ENCODE assay signal across 8 cellular contexts in the genomic region with DNA sequence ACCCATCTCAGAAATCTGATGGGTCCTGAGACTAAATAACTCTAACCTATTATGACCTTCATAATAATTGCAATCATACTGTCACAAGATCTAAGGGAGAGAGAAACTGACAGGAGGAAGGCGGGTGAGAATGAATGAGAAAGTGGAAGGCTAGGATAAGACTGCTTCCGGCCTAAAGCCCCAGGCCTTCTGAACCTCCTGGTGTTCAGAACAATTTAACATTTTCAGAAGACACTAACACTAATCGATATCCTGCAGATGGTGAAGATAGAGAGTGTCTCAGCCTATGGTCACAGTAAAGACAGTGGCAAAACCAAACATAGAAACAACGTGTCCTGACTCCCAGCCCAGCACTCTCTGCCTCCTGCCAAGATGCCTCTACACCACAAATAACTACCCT. TPM values are rescaled to one million over a fixed set of nuclear protein-coding genes. Genes with fewer than 3 reads are reported as not detected.
DNase-seq lines count a peak whose midpoint lies in the region; ATAC-seq and TF ChIP-seq lines count a peak whose summit lies in the region.

No MANE protein-coding gene starts in this region.

- intact Hi-C loops in mammary epithelial cell (cut with micrococcal nuclease) = no loop called here

- peak overlapping the region; percentile 93 for H3K4me2 ChIP-seq in mammary epithelial cell (ENCODE audit: insufficient read depth, low read depth, low read length)

- in situ Hi-C loops in mammary epithelial cell (cut with MboI; ENCODE audit: low sequenced_read_pairs in 2 of 2) = no loop called here

- CTCF ChIA-PET in mammary epithelial cell (lab: Charles Lee; ENCODE audit: low non-redundant PET) = no interaction called here

- H3K36me3 ChIP-seq in ACC112 (ENCODE audit: insufficient read depth, low read length) = peaks cover 37% of the 10 kb centered on the region
- H3K36me3 ChIP-seq in HUES64 (ENCODE audit: insufficient read depth, low read length) = peaks cover 58% of the 10 kb centered on the region
- H3K36me3 ChIP-seq in mammary epithelial cell (ENCODE audit: insufficient read depth, low read length) = peaks cover 45% of the 10 kb centered on the region
- peaks cover 46% of the 10 kb centered on the region for H3K36me3 ChIP-seq in muscle layer of colon (ENCODE audit: insufficient read depth, low read length)

- peaks cover 19% of the 10 kb centered on the region for H3K4me1 ChIP-seq in ACC112 (ENCODE audit: control insufficient read depth, insufficient read depth, low read length, unreplicated experiment)
- H3K4me1 ChIP-seq in HUES64 (ENCODE audit: insufficient read depth, low read length) = 0 out of 2 replicates have a peak, but pooled peaks cover 7% of the 10 kb centered on the region
- peaks cover 17% of the 10 kb centered on the region for H3K4me1 ChIP-seq in mammary epithelial cell (ENCODE audit: insufficient read depth, low read length)
- peaks cover 16% of the 10 kb centered on the region for H3K4me1 ChIP-seq in muscle layer of colon (ENCODE audit: insufficient read depth, low read length)

- ATAC-seq in GM18907 (IDR thresholded peaks at IDR 0.05; ENCODE audit: unreplicated experiment) = no peak

- DNase-seq in mammary epithelial cell (no peak), NCI-H2107 treated with DMSO at 0.1 percent for 48 hours (lab: John Stamatoyannopoulos, UW; ENCODE audit: unreplicated experiment) (no peak), NCI-H526 (lab: John Stamatoyannopoulos, UW) (no peak), NCI-H446 treated with DMSO at 0.1 percent for 48 hours (lab: John Stamatoyannopoulos, UW) (no peak)

- H3K79me2 ChIP-seq in ACC112 (ENCODE audit: control insufficient read depth, insufficient read depth, low read length, unreplicated experiment) (peaks cover 42% of the 10 kb centered on the region), mammary epithelial cell (ENCODE audit: insufficient read depth, low read length) (peaks cover 49% of the 10 kb centered on the region)

- H3K9me3 ChIP-seq in HUES64 (ENCODE audit: insufficient read depth, low read depth, low read length) = no peaks in the 10 kb centered on the region
- no peaks in the 10 kb centered on the region for H3K9me3 ChIP-seq in mammary epithelial cell (replicated peaks; ENCODE audit: insufficient read depth, low read length)
- no peaks in the 10 kb centered on the region for H3K9me3 ChIP-seq in muscle layer of colon (ENCODE audit: low read length)

- no peak for TF ChIP-seq CTCF in mammary epithelial cell (conservative IDR thresholded peaks at IDR 0.05 in 1 of 2, IDR thresholded peaks at IDR 0.05 in 1 of 2; ENCODE audit: extremely low read depth in 1 of 2, insufficient read depth in 1 of 2, low read depth in 1 of 2, low read length in 2 of 2)

- H2AFZ ChIP-seq in ACC112 (ENCODE audit: low read length, unreplicated experiment) = no peak overlapping the region
- H2AFZ ChIP-seq in mammary epithelial cell (ENCODE audit: low read depth, low read length) = no peak overlapping the region

- no TSS peak for BruUV-seq in mammary epithelial cell (replicated peaks; lab: Mats Ljungman, UMichigan)

- H3K27ac ChIP-seq in ACC112 (ENCODE audit: low read depth, low read length) = peak overlapping the region; percentile 91; the same call in 1 of the 2 replicates
- H3K27ac ChIP-seq in HUES64 (ENCODE audit: low read depth, low read length) = peak overlapping the region; percentile 93
- peak overlapping the region; percentile 88 for H3K27ac ChIP-seq in mammary epithelial cell (ENCODE audit: insufficient read depth, low read depth, low read length)
- peak overlapping the region; percentile 87 for H3K27ac ChIP-seq in muscle layer of colon (ENCODE audit: low read depth, low read length)

- dilution Hi-C loops in mammary epithelial cell (cut with HindIII; ENCODE audit: low sequenced_read_pairs) = no loop called here

- H3K27me3 ChIP-seq in ACC112 (ENCODE audit: insufficient read depth, low read length) = no peaks in the 10 kb centered on the region
- no peaks in the 10 kb centered on the region for H3K27me3 ChIP-seq in HUES64 (ENCODE audit: insufficient read depth, low read length)
- H3K27me3 ChIP-seq in mammary epithelial cell (ENCODE audit: insufficient read depth, low read length) = no peaks in the 10 kb centered on the region
- no peaks in the 10 kb centered on the region for H3K27me3 ChIP-seq in muscle layer of colon (ENCODE audit: control insufficient read depth in 1 of 2, insufficient read depth in 2 of 2, low read length in 2 of 2)

- peaks cover 7% of the 10 kb centered on the region for H4K20me1 ChIP-seq in mammary epithelial cell (ENCODE audit: insufficient read depth, low read length)

- H3K4me3 ChIP-seq in ACC112 (ENCODE audit: low read depth, low read length) (peak overlapping the region; percentile 82), HUES64 (ENCODE audit: low read length) (peak overlapping the region; percentile 91), mammary epithelial cell (replicated peaks in 1 of 3; ENCODE audit: insufficient read depth in 1 of 3, low read depth in 2 of 3, low read length in 3 of 3) (peak overlapping the region; percentile 79 to 86 (median 79)), muscle layer of colon (ENCODE audit: low read depth in 1 of 2, low read length in 2 of 2) (peak overlapping the region; percentile 78 to 89)

- H3K9ac ChIP-seq in HUES64 (ENCODE audit: low read depth, low read length) = peak overlapping the region; percentile 99
- peak overlapping the region; percentile 100 for H3K9ac ChIP-seq in mammary epithelial cell (ENCODE audit: insufficient read depth, low read length)
- peak overlapping the region; percentile 98 for H3K9ac ChIP-seq in muscle layer of colon (ENCODE audit: low read length)

- WGBS in HUES64 = 33% methylated on average over 4 of the region's 4 CpGs
- WGBS in mammary epithelial cell (ENCODE audit: low coverage, missing lambda C conversion rate) = 0% methylated on average over 4 of the region's 4 CpGs

RNA-seq across cellular contexts. Expression of gene RPS14, which starts 1.2 kb away (rescaled TPM):
- 1,825 TPM for polyA plus RNA-seq in HUES64 (2013, experiment 1 of 2)
- polyA plus RNA-seq in HUES64 (2013, experiment 2 of 2) = 1,978 TPM
- 1,000 to 10,000 TPM; 1,819 to 2,158 TPM for total RNA-seq in mammary epithelial cell
- polyA plus RNA-seq in mammary epithelial cell = 6,134 TPM
- 1,433 TPM for polyA minus RNA-seq in mammary epithelial cell

RNA-seq across cellular contexts. Expression of gene CD74, which starts 35.6 kb away (rescaled TPM):
- polyA plus RNA-seq in HUES64 (2013, experiment 1 of 2) = 11.7 TPM
- 18.8 TPM for polyA plus RNA-seq in HUES64 (2013, experiment 2 of 2)
- 1 to 10 TPM; 6.8 to 9.7 TPM for total RNA-seq in mammary epithelial cell
- 7.4 TPM for polyA plus RNA-seq in mammary epithelial cell
- 22.1 TPM for polyA minus RNA-seq in mammary epithelial cell

RNA-seq across cellular contexts. Expression of gene NDST1, which starts 59.6 kb away (rescaled TPM):
- polyA plus RNA-seq in HUES64 (2013, experiment 1 of 2) = 34.7 TPM
- polyA plus RNA-seq in HUES64 (2013, experiment 2 of 2) = 33.9 TPM
- 100 to 1,000 TPM; 114 to 128 TPM for total RNA-seq in mammary epithelial cell
- polyA plus RNA-seq in mammary epithelial cell = 43.2 TPM
- polyA minus RNA-seq in mammary epithelial cell = 101 TPM
